1 cellular context compared by ENCODE assay signal in genomic region chr18:79509536-79509930, GRCh38.
TF ChIP-seq lines count a peak whose summit lies in the region.

No MANE protein-coding gene starts in this region.

TF ChIP-seq in GM12878, 131 proteins besides CTCF, POLR2A, EP300 and RAD21 (continued from another document):
- TF ChIP-seq PRDM15 (CRISPR knock-in tag; IDR thresholded peaks at IDR 0.05) (no peak), MTA2 (IDR thresholded peaks at IDR 0.05; ENCODE audit: low read depth) (no peak), DPF2 (IDR thresholded peaks at IDR 0.05) (no peak), CHD2 (IDR thresholded peaks at IDR 0.05; ENCODE audit: borderline replicate concordance, low read depth, low read length) (no peak), ATF3 (IDR thresholded peaks at IDR 0.05; ENCODE audit: borderline replicate concordance, extremely low read depth, low read depth, low read length) (no peak), RFX5 (IDR thresholded peaks at IDR 0.05; ENCODE audit: low read depth, low read length) (no peak), TCF3 (IDR thresholded peaks at IDR 0.05; ENCODE audit: borderline replicate concordance, insufficient read depth, low read depth, low read length) (no peak), NKRF (conservative IDR thresholded peaks at IDR 0.05) (no peak)
